In the genomic region with DNA sequence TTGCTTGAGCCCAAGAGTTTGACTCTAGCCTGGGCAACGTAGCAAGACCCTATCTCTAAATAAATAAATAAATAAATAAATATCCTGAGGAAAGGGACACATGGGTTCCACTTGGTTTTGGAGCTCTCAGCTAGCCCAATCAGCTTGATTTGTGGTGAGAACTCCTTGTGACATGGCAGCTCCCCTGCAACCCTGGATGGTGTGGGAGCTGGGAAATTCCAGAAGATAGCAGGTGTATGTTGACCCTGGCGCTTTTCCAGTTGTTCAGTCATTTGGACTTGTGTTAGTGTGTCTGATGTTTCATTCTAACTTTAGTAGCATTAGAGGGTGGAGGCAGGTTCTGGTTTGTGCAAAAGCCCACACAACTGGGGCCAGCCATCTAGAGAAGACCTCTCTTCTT, we compare ENCODE assay signal across 22 cellular contexts.
"Had no signal": no experiment of that assay in that cellular context is flagged by ENCODE, and none has a peak within 500 bp of the region (broad histone marks: within the 10 kb centered on the region; RNA-seq: fewer than 3 reads in every experiment).

No MANE protein-coding gene starts in this region.

- ATAC-seq: effector memory CD8-positive, alpha-beta T cell; esophagus mucosa; foreskin keratinocyte; gastrocnemius medialis; gastroesophageal sphincter; heart left ventricle; heart right ventricle had no signal

- H3K27ac Mint-ChIP-seq: dendritic cell treated with granulocyte-macrophage colony-stimulating factor and Interleukin-4, amounts not matched to agents 40 ng/mL and 50 ng/mL, for 4 days; effector memory CD8-positive, alpha-beta T cell; endodermal cell had no signal

- H3K4me3 Mint-ChIP-seq: dendritic cell treated with granulocyte-macrophage colony-stimulating factor and Interleukin-4, amounts not matched to agents 40 ng/mL and 50 ng/mL, for 4 days; effector memory CD8-positive, alpha-beta T cell; endodermal cell had no signal

- H3K27me3 Mint-ChIP-seq: dendritic cell treated with granulocyte-macrophage colony-stimulating factor and Interleukin-4, amounts not matched to agents 40 ng/mL and 50 ng/mL, for 4 days; effector memory CD8-positive, alpha-beta T cell had no signal

- H3K9me3 Mint-ChIP-seq: dendritic cell treated with granulocyte-macrophage colony-stimulating factor and Interleukin-4, amounts not matched to agents 40 ng/mL and 50 ng/mL, for 4 days; endodermal cell had no signal

- DNase-seq: colonic mucosa; cortex of kidney; dermis blood vessel endothelial cell; dorsolateral prefrontal cortex; effector CD4-positive, alpha-beta T cell; effector CD8-positive, alpha-beta T cell; effector memory CD4-positive, alpha-beta T cell; effector memory CD8-positive, alpha-beta T cell; endodermal cell; erythroblast; esophagus squamous epithelium; foreskin fibroblast; foreskin keratinocyte; foreskin melanocyte; gastrocnemius medialis; glutamatergic neuron; head of caudate nucleus; heart left ventricle; heart right ventricle had no signal
